In the genomic region with DNA sequence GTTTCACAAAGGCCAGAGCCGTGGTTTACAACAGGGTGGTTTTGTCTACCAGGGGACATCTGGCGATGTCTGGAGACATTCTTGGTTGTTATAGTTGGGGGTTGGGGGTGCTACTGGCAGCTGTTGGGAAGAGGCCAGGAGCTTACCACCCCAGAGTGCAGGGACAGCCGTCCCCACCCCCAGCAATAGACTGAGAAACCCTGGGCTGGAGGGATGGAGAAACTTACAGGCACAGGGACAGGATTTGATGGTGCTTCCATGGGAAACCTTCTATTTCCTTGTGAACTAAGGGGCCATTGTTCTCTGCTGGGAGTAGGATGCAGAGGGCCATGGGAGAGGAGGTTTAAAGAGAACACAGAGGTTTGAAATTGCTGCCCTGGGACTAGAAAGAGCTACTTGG, we compare ENCODE assay signal across 1 cellular context.
TF ChIP-seq lines count a peak whose summit lies in the region.

No MANE protein-coding gene starts in this region.

TF ChIP-seq in endothelial cell of umbilical vein, 7 proteins besides CTCF, POLR2A, EP300 and RAD21:
- TF ChIP-seq POLR2AphosphoS5 (IDR thresholded peaks at IDR 0.05; ENCODE audit: insufficient read depth, low read depth, low read length) = no peak
- TF ChIP-seq, protein P1, sequence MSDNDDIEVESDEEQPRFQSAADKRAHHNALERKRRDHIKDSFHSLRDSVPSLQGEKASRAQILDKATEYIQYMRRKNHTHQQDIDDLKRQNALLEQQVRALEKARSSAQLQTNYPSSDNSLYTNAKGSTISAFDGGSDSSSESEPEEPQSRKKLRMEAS (IDR thresholded peaks at IDR 0.05; ENCODE audit: insufficient read depth, insufficient read length) = no peak
- no peak for TF ChIP-seq MYC (IDR thresholded peaks at IDR 0.05; ENCODE audit: low read depth, low read length)
